18 cellular contexts compared by ENCODE assay signal in genomic region chrY:8564421-8564820, GRCh38.
DNase-seq lines count a peak whose midpoint lies in the region; ATAC-seq lines count a peak whose summit lies in the region.
"Had no signal": no experiment of that assay in that cellular context is flagged by ENCODE, and none has a peak within 500 bp of the region (broad histone marks: within the 10 kb centered on the region; RNA-seq: fewer than 3 reads in every experiment).

No MANE protein-coding gene starts in this region.

- DNase-seq in NCI-H2171 (lab: John Stamatoyannopoulos, UW) (peak; percentile 18), cerebellar cortex (ENCODE audit: low spot score) (peak; percentile 75), COLO829 (ENCODE audit: low spot score) (no peak)
- DNase-seq in activated effector memory CD4-positive, alpha-beta T cell treated with anti-CD3 and anti-CD28 coated beads, Interleukin-2, amount 50 U/mL, for 16 hours, result no peak
- DNase-seq: 8988T; ACHN; BE2C; CD4-positive, alpha-beta memory T cell; CD4-positive, CD25-positive, alpha-beta regulatory T cell; COR-L47; DMS 273 treated with DMSO at 0.1 percent for 48 hours; DMS153; DMS53; DMS79; DND-41; EL; GF-D8 had no signal

- no peak for ATAC-seq in GM21723 (IDR thresholded peaks at IDR 0.05; ENCODE audit: unreplicated experiment)

Comparison
In these comparisons a context has a peak if more than half of its experiments do, and no peak if none do; other contexts are left out.
1. DNase-seq: peak in NCI-H2171 (single experiment) and cerebellar cortex (single experiment); none in activated effector memory CD4-positive, alpha-beta T cell treated with anti-CD3 and anti-CD28 coated beads, Interleukin-2, amount 50 U/mL, for 16 hours (single experiment) and COLO829 (single experiment).